ENCODE assay signal across 8 cellular contexts in genomic region chr3:56753206-56753605, GRCh38. TPM values are rescaled to one million over a fixed set of nuclear protein-coding genes. Genes with fewer than 3 reads are reported as not detected.
DNase-seq lines count a peak whose midpoint lies in the region; ATAC-seq, FAIRE-seq and TF ChIP-seq lines count a peak whose summit lies in the region.

No MANE protein-coding gene starts in this region.

- no peaks in the 10 kb centered on the region for H3K27me3 Mint-ChIP-seq in activated naive CD8-positive, alpha-beta T cell treated with anti-CD3 and anti-CD28 coated beads, Interleukin-2, amount 50 U/mL, for 24 hours

- TF ChIP-seq CTCF in hepatocyte (IDR thresholded peaks at IDR 0.05; ENCODE audit: poor library complexity): no peak
- no peak for TF ChIP-seq CTCF in RWPE1 (conservative IDR thresholded peaks at IDR 0.05; ENCODE audit: low read depth)

- no peak overlapping the region for H2AFZ ChIP-seq in hepatocyte

- WGBS in hepatocyte (ENCODE audit: low lambda C conversion rate, missing lambda C conversion rate): 63% methylated on average over 3 of the region's 3 CpGs

- H3K79me2 ChIP-seq in hepatocyte: peaks cover 27% of the 10 kb centered on the region

- peak; percentile 70 for ATAC-seq in HG03342 (IDR thresholded peaks at IDR 0.05; ENCODE audit: unreplicated experiment)
- ATAC-seq in activated naive CD8-positive, alpha-beta T cell treated with anti-CD3 and anti-CD28 coated beads, Interleukin-2, amount 50 U/mL, for 24 hours: peak; percentile 99

- FAIRE-seq in GM19239 (lab: Jason Lieb, UNC): peak; percentile 83

- peak overlapping the region; percentile 82 for H3K27ac Mint-ChIP-seq in activated naive CD8-positive, alpha-beta T cell treated with anti-CD3 and anti-CD28 coated beads, Interleukin-2, amount 50 U/mL, for 24 hours

- DNase-seq in AG20443 (ENCODE audit: low spot score) (peak; percentile 57), GM19239 (ENCODE audit: insufficient read length, low spot score) (no peak), NCI-H345 (lab: John Stamatoyannopoulos, UW) (no peak), NCI-H226 (no peak), hepatocyte (ENCODE audit: low spot score) (no peak), RWPE1 (ENCODE audit: low spot score) (no peak)
- no peak for DNase-seq in activated naive CD8-positive, alpha-beta T cell treated with anti-CD3 and anti-CD28 coated beads, Interleukin-2, amount 50 U/mL, for 24 hours

- H3K4me1 ChIP-seq in hepatocyte (ENCODE audit: insufficient read depth): peaks cover 3% of the 10 kb centered on the region

- H3K4me3 Mint-ChIP-seq in activated naive CD8-positive, alpha-beta T cell treated with anti-CD3 and anti-CD28 coated beads, Interleukin-2, amount 50 U/mL, for 24 hours: peak overlapping the region; percentile 38

- H3K9me3 Mint-ChIP-seq in activated naive CD8-positive, alpha-beta T cell treated with anti-CD3 and anti-CD28 coated beads, Interleukin-2, amount 50 U/mL, for 24 hours: no peaks in the 10 kb centered on the region

- no peaks in the 10 kb centered on the region for H3K27me3 ChIP-seq in hepatocyte

- POLR2A ChIA-PET in RWPE1 (lab: Yijun Ruan, JAX; ENCODE audit: low non-redundant PET): no interaction called here

- peaks cover 70% of the 10 kb centered on the region for H3K4me1 Mint-ChIP-seq in activated naive CD8-positive, alpha-beta T cell treated with anti-CD3 and anti-CD28 coated beads, Interleukin-2, amount 50 U/mL, for 24 hours

- no peaks in the 10 kb centered on the region for H3K9me2 ChIP-seq in hepatocyte (replicated peaks; ENCODE audit: insufficient read depth)

- H4K20me1 ChIP-seq in hepatocyte (ENCODE audit: insufficient read depth, poor library complexity, severe bottlenecking): peaks cover 4% of the 10 kb centered on the region

- H3K9me3 ChIP-seq in hepatocyte (ENCODE audit: low read depth): no peaks in the 10 kb centered on the region

- H3K36me3 ChIP-seq in hepatocyte (replicated peaks; ENCODE audit: insufficient read depth, low read depth): no peaks in the 10 kb centered on the region

- CTCF ChIA-PET in RWPE1 (lab: Yijun Ruan, JAX): no interaction called here

- no peak overlapping the region for H3K4me2 ChIP-seq in hepatocyte

- peaks cover 76% of the 10 kb centered on the region for H3K36me3 Mint-ChIP-seq in activated naive CD8-positive, alpha-beta T cell treated with anti-CD3 and anti-CD28 coated beads, Interleukin-2, amount 50 U/mL, for 24 hours (ENCODE audit: low read depth)

- H3K4me3 ChIP-seq in hepatocyte: no peak overlapping the region

- no peak overlapping the region for H3K27ac ChIP-seq in hepatocyte
- no peak overlapping the region for H3K27ac ChIP-seq in RWPE1

RNA-seq across cellular contexts. Expression of gene ARHGEF3, which starts 48.5 kb away (rescaled TPM):
- total RNA-seq in hepatocyte: 39.6 and 41.7 TPM in 2 replicates
- 52.4 and 63.8 TPM in 2 replicates for polyA plus RNA-seq in hepatocyte
